In the genomic region with DNA sequence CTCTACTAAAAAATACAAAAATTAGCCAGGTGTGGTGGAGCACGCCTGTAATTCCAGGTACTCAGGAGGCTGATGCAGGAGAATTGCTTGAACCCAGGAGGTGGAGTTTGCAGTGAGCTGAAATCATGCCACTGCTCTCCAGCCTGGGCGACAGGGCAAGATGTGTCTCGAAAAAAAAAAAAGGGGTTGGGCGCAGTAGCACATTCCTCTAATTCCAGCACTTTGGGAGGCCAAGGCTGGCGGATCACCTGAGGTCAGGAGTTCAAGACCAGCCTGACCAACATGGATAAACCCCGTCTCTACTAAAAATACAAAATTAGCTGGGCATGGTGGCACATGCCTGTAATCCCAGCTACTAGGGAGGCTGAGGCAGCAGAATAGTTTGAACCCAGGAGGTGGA, we compare ENCODE assay signal across 1 cellular context. TPM values are rescaled to one million over a fixed set of nuclear protein-coding genes. Genes with fewer than 3 reads are reported as not detected.
"Had no signal": no experiment of that assay in that cellular context is flagged by ENCODE, and none has a peak within 500 bp of the region (broad histone marks: within the 10 kb centered on the region; RNA-seq: fewer than 3 reads in every experiment).

No MANE protein-coding gene starts in this region.

RNA-seq across cellular contexts. Expression of a gene that starts 36.6 kb away (rescaled TPM):
- polyA plus RNA-seq: immature natural killer cell had no signal
